1 cellular context compared by ENCODE assay signal in genomic region chr16:2739555-2740435, GRCh38.
TF ChIP-seq lines count a peak whose summit lies in the region.

No MANE protein-coding gene starts in this region.

TF ChIP-seq in HepG2, 621 proteins besides CTCF, POLR2A, EP300 and RAD21 (continued from another document and continues in another):
- TF ChIP-seq TFE3 (CRISPR knock-in tag; IDR thresholded peaks at IDR 0.05) (no peak; the same call in 1 of the 2 replicates), TCF7 (IDR thresholded peaks at IDR 0.05; ENCODE audit: low read depth) (no peak), ZNF552 (CRISPR knock-in tag; IDR thresholded peaks at IDR 0.05; ENCODE audit: borderline replicate concordance) (no peak), ERF (CRISPR knock-in tag; IDR thresholded peaks at IDR 0.05) (no peak), HBP1 (CRISPR knock-in tag; IDR thresholded peaks at IDR 0.05; ENCODE audit: low read depth) (no peak), ATF7 (IDR thresholded peaks at IDR 0.05) (no peak), ATF7 (CRISPR knock-in tag; IDR thresholded peaks at IDR 0.05) (no peak), ZNF781 (CRISPR knock-in tag; IDR thresholded peaks at IDR 0.05; ENCODE audit: borderline replicate concordance, not compliant biosample characterization) (no peak), ZNF776 (CRISPR knock-in tag; IDR thresholded peaks at IDR 0.05) (no peak), ZNF331 (CRISPR knock-in tag; IDR thresholded peaks at IDR 0.05) (no peak), SAP130 (CRISPR knock-in tag; IDR thresholded peaks at IDR 0.05; ENCODE audit: low read depth) (peak; percentile 47; the same call in 1 of the 2 replicates), ZC3H4 (CRISPR knock-in tag; IDR thresholded peaks at IDR 0.05; ENCODE audit: borderline replicate concordance) (no peak), SSRP1 (CRISPR knock-in tag; IDR thresholded peaks at IDR 0.05) (no peak), ZNF597 (CRISPR knock-in tag; IDR thresholded peaks at IDR 0.05) (no peak), ZBTB49 (CRISPR knock-in tag; IDR thresholded peaks at IDR 0.05; ENCODE audit: borderline replicate concordance) (no peak), ZSCAN12 (CRISPR knock-in tag; IDR thresholded peaks at IDR 0.05) (no peak), EEA1 (CRISPR knock-in tag; IDR thresholded peaks at IDR 0.05; ENCODE audit: borderline replicate concordance) (no peak), GTF3A (CRISPR knock-in tag; conservative IDR thresholded peaks at IDR 0.05) (no peak), ZBTB3 (CRISPR knock-in tag; IDR thresholded peaks at IDR 0.05; ENCODE audit: borderline replicate concordance, low read depth) (no peak), ZFP91 (CRISPR knock-in tag; IDR thresholded peaks at IDR 0.05; ENCODE audit: borderline replicate concordance) (no peak), ZNF550 (CRISPR knock-in tag; IDR thresholded peaks at IDR 0.05; ENCODE audit: borderline replicate concordance) (no peak), REPIN1 (CRISPR knock-in tag; IDR thresholded peaks at IDR 0.05; ENCODE audit: borderline replicate concordance, low read depth) (no peak), JARID2 (CRISPR knock-in tag; IDR thresholded peaks at IDR 0.05; ENCODE audit: insufficient replicate concordance) (no peak), ZNF614 (CRISPR knock-in tag; IDR thresholded peaks at IDR 0.05; ENCODE audit: borderline replicate concordance) (peak; percentile 46; the same call in 1 of the 2 replicates), ZNF142 (CRISPR knock-in tag; IDR thresholded peaks at IDR 0.05) (no peak), HMGA1 (CRISPR knock-in tag; conservative IDR thresholded peaks at IDR 0.05) (no peak), TGIF2 (CRISPR knock-in tag; IDR thresholded peaks at IDR 0.05) (no peak), ZNF615 (CRISPR knock-in tag; IDR thresholded peaks at IDR 0.05; ENCODE audit: borderline replicate concordance) (no peak), ZNF34 (CRISPR knock-in tag; IDR thresholded peaks at IDR 0.05; ENCODE audit: borderline replicate concordance) (no peak), ZNF770 (CRISPR knock-in tag; IDR thresholded peaks at IDR 0.05) (no peak), ZFYVE20 (CRISPR knock-in tag; IDR thresholded peaks at IDR 0.05; ENCODE audit: borderline replicate concordance, low read depth) (no peak), ZNF333 (CRISPR knock-in tag; IDR thresholded peaks at IDR 0.05; ENCODE audit: borderline replicate concordance) (0 out of 2 replicates have a peak, but pooled peaks have one; percentile 29), CHCHD3 (CRISPR knock-in tag; IDR thresholded peaks at IDR 0.05) (no peak), KLF11 (CRISPR knock-in tag; IDR thresholded peaks at IDR 0.05) (no peak), PRDM15 (CRISPR knock-in tag; IDR thresholded peaks at IDR 0.05) (no peak), ZBTB42 (CRISPR knock-in tag; IDR thresholded peaks at IDR 0.05) (no peak)
